In the genomic region with DNA sequence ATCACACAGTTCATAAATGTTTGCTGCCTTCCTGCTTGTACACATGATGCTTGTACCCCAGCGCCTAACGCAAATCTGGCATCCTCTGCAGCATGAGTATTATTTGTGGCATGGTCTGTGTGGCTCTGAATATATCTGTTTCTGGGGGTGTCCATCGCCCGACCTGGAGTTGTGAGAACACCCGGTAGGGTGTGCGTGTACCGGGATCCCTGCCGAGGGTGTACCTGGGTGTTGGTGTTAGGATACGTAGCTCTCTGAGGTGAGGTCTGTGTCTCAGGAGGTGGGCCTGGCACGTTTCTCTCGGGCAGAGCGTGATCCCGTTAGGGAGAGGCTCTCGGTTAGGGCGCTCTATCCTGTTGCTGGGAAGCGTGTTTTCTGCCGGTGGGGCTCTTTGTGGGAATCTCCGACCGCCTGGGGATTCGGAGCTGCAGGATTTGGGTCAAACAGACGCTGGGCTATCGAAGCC, we compare ENCODE assay signal across 1 cellular context.
TF ChIP-seq lines count a peak whose summit lies in the region.

No MANE protein-coding gene starts in this region.

TF ChIP-seq in HepG2, 621 proteins besides CTCF, POLR2A, EP300 and RAD21 (continued from another document):
- TF ChIP-seq, protein P1, sequence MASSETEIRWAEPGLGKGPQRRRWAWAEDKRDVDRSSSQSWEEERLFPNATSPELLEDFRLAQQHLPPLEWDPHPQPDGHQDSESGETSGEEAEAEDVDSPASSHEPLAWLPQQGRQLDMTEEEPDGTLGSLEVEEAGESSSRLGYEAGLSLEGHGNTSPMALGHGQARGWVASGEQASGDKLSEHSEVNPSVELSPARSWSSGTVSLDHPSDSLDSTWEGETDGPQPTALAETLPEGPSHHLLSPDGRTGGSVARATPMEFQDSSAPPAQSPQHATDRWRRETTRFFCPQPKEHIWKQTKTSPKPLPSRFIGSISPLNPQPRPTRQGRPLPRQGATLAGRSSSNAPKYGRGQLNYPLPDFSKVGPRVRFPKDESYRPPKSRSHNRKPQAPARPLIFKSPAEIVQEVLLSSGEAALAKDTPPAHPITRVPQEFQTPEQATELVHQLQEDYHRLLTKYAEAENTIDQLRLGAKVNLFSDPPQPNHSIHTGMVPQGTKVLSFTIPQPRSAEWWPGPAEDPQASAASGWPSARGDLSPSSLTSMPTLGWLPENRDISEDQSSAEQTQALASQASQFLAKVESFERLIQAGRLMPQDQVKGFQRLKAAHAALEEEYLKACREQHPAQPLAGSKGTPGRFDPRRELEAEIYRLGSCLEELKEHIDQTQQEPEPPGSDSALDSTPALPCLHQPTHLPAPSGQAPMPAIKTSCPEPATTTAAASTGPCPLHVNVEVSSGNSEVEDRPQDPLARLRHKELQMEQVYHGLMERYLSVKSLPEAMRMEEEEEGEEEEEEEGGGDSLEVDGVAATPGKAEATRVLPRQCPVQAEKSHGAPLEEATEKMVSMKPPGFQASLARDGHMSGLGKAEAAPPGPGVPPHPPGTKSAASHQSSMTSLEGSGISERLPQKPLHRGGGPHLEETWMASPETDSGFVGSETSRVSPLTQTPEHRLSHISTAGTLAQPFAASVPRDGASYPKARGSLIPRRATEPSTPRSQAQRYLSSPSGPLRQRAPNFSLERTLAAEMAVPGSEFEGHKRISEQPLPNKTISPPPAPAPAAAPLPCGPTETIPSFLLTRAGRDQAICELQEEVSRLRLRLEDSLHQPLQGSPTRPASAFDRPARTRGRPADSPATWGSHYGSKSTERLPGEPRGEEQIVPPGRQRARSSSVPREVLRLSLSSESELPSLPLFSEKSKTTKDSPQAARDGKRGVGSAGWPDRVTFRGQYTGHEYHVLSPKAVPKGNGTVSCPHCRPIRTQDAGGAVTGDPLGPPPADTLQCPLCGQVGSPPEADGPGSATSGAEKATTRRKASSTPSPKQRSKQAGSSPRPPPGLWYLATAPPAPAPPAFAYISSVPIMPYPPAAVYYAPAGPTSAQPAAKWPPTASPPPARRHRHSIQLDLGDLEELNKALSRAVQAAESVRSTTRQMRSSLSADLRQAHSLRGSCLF (CRISPR knock-in tag; IDR thresholded peaks at IDR 0.05; ENCODE audit: borderline replicate concordance) = no peak
